In genomic region chr7:96332325-96332724, GRCh38 we compare ENCODE assay signal across 35 cellular contexts.
"Had no signal": no experiment of that assay in that cellular context is flagged by ENCODE, and none has a peak within 500 bp of the region (broad histone marks: within the 10 kb centered on the region; RNA-seq: fewer than 3 reads in every experiment).

No MANE protein-coding gene starts in this region.

- H3K9me3 ChIP-seq: MG63 had no signal

- H3K27me3 ChIP-seq: MG63 had no signal

- H3K4me3 ChIP-seq: MG63 had no signal

- DNase-seq: Karpas-422, Kasumi-1, MG63, MM.1S, MV-4-11, NCI-H1048, NCI-H1092, NCI-H1092 treated with DMSO at 0.1 percent for 48 hours, NCI-H1105, NCI-H1105 treated with DMSO at 0.1 percent for 48 hours, NCI-H1417, NCI-H1417 treated with DMSO at 0.1 percent for 48 hours, NCI-H1436, NCI-H1436 treated with DMSO at 0.1 percent for 48 hours, NCI-H146, NCI-H1694, NCI-H1694 treated with DMSO at 0.1 percent for 48 hours, NCI-H187, NCI-H187 treated with DMSO at 0.1 percent for 48 hours, NCI-H1930, NCI-H2029, NCI-H2029 treated with DMSO at 0.1 percent for 48 hours, NCI-H2081, NCI-H2081 treated with DMSO at 0.1 percent for 48 hours, NCI-H2107, NCI-H2171, NCI-H2171 treated with DMSO at 0.1 percent for 48 hours, NCI-H2227 treated with DMSO at 0.1 percent for 48 hours, NCI-H226, NCI-H345, NCI-H446, NCI-H446 treated with DMSO at 0.1 percent for 48 hours, NCI-H510A, NCI-H510A treated with DMSO at 0.1 percent for 48 hours, NCI-H524 had no signal

- H3K36me3 ChIP-seq: MG63 had no signal
